Comparison of ENCODE assay signal across 16 cellular contexts in genomic region chr19:41395355-41395754, GRCh38. TPM values are rescaled to one million over a fixed set of nuclear protein-coding genes. Genes with fewer than 3 reads are reported as not detected.
DNase-seq lines count a peak whose midpoint lies in the region; ATAC-seq and TF ChIP-seq lines count a peak whose summit lies in the region.
"Had no signal": no experiment of that assay in that cellular context is flagged by ENCODE, and none has a peak within 500 bp of the region (broad histone marks: within the 10 kb centered on the region; RNA-seq: fewer than 3 reads in every experiment).

No MANE protein-coding gene starts in this region.

- no peak overlapping the region for H2AFZ ChIP-seq in hepatocyte

- no peaks in the 10 kb centered on the region for H3K36me3 ChIP-seq in hepatocyte (replicated peaks; ENCODE audit: insufficient read depth, low read depth)
- H3K36me3 ChIP-seq: ovary had no signal

- H3K36me3 Mint-ChIP-seq in activated T-cell treated with anti-CD3 and anti-CD28 coated beads, Interleukin-2, amount 50 U/mL, for 72 hours (ENCODE audit: insufficient read depth in 2 of 2): peaks cover 0 to 2% of the 10 kb centered on the region in 2 donors
- H3K36me3 Mint-ChIP-seq in IgD-negative memory B cell (peaks cover 2% of the 10 kb centered on the region), osteocyte (ENCODE audit: unreplicated experiment) (peaks cover 2% of the 10 kb centered on the region)
- peaks cover 9 to 20% of the 10 kb centered on the region in 2 donors for H3K36me3 Mint-ChIP-seq in activated naive CD4-positive, alpha-beta T cell treated with anti-CD3 and anti-CD28 coated beads, Interleukin-2, amount 50 U/mL, for 72 hours

- peaks cover 3% of the 10 kb centered on the region for H3K4me1 ChIP-seq in hepatocyte (ENCODE audit: insufficient read depth)

- ATAC-seq in activated T-cell treated with anti-CD3 and anti-CD28 coated beads, Interleukin-2, amount 50 U/mL, for 72 hours (replicated peaks in 1 of 2): no peak
- no peak for ATAC-seq in activated naive CD4-positive, alpha-beta T cell treated with anti-CD3 and anti-CD28 coated beads, Interleukin-2, amount 50 U/mL, for 72 hours

- peak overlapping the region; percentile 29 to 99 for H3K4me3 Mint-ChIP-seq in activated T-cell treated with anti-CD3 and anti-CD28 coated beads, Interleukin-2, amount 50 U/mL, for 72 hours
- H3K4me3 Mint-ChIP-seq in IgD-negative memory B cell (peak overlapping the region; percentile 15 to 98 (median 52)), osteocyte (ENCODE audit: unreplicated experiment) (peak overlapping the region; percentile 46)

- no peak overlapping the region for H3K27ac ChIP-seq in hepatocyte
- H3K27ac ChIP-seq: esophagus muscularis mucosa, ovary had no signal

- H3K9me3 ChIP-seq in hepatocyte (ENCODE audit: low read depth): no peaks in the 10 kb centered on the region
- H3K9me3 ChIP-seq: esophagus muscularis mucosa, ovary had no signal

- 87% methylated on average over 6 of the region's 6 CpGs for WGBS in hepatocyte (ENCODE audit: low lambda C conversion rate, missing lambda C conversion rate)

- no peak for DNase-seq in activated T-cell treated with anti-CD3 and anti-CD28 coated beads, Interleukin-2, amount 50 U/mL, for 72 hours
- DNase-seq in activated T-cell treated with anti-CD3 and anti-CD28 coated beads, Interleukin-2, amount 50 U/mL, for 48 hours: no peak
- no peak for DNase-seq in activated naive CD4-positive, alpha-beta T cell treated with anti-CD3 and anti-CD28 coated beads, Interleukin-2, amount 50 U/mL, for 72 hours (ENCODE audit: low spot score in 2 of 2)
- DNase-seq in osteocyte (ENCODE audit: extremely low spot score, unreplicated experiment) (no peak), COLO668 (lab: John Stamatoyannopoulos, UW; ENCODE audit: unreplicated experiment) (no peak), hepatocyte (ENCODE audit: low spot score) (no peak)
- DNase-seq in stimulated activated CD8-positive, alpha-beta memory T cell treated with anti-CD3 and anti-CD28 coated beads, Interleukin-4, amount 100 ng/mL, for 48 hours: no peak
- DNase-seq: activated gamma-delta T cell; GDM1; NCI-H2029; NCI-H774; ovary; SIG-M5; stimulated activated CD4-positive, alpha-beta T cell treated with anti-CD3 and anti-CD28 coated beads, Interleukin-15, amount 100 ng/mL, for 24 hours had no signal

- H3K4me3 ChIP-seq in hepatocyte: no peak overlapping the region
- H3K4me3 ChIP-seq: esophagus muscularis mucosa, ovary had no signal

- no peaks in the 10 kb centered on the region for H4K20me1 ChIP-seq in hepatocyte (ENCODE audit: insufficient read depth, poor library complexity, severe bottlenecking)

- no peaks in the 10 kb centered on the region for H3K9me3 Mint-ChIP-seq in activated T-cell treated with anti-CD3 and anti-CD28 coated beads, Interleukin-2, amount 50 U/mL, for 72 hours
- no peaks in the 10 kb centered on the region for H3K9me3 Mint-ChIP-seq in IgD-negative memory B cell
- H3K9me3 Mint-ChIP-seq in activated naive CD4-positive, alpha-beta T cell treated with anti-CD3 and anti-CD28 coated beads, Interleukin-2, amount 50 U/mL, for 72 hours: no peaks in the 10 kb centered on the region
- H3K9me3 Mint-ChIP-seq in osteocyte (ENCODE audit: unreplicated experiment): no peaks in the 10 kb centered on the region

- H3K27ac Mint-ChIP-seq in activated T-cell treated with anti-CD3 and anti-CD28 coated beads, Interleukin-2, amount 50 U/mL, for 72 hours: peak overlapping the region; percentile 61
- H3K27ac Mint-ChIP-seq in IgD-negative memory B cell (peak overlapping the region in 1 of 3 donors; percentile 3), osteocyte (ENCODE audit: unreplicated experiment) (peak overlapping the region; percentile 8)
- H3K27ac Mint-ChIP-seq in activated naive CD4-positive, alpha-beta T cell treated with anti-CD3 and anti-CD28 coated beads, Interleukin-2, amount 50 U/mL, for 72 hours: peak overlapping the region; percentile 87 to 100

- H3K4me2 ChIP-seq in hepatocyte: no peak overlapping the region

- H3K9me2 ChIP-seq in hepatocyte (replicated peaks; ENCODE audit: insufficient read depth): no peaks in the 10 kb centered on the region

- H3K27me3 ChIP-seq in hepatocyte: no peaks in the 10 kb centered on the region
- H3K27me3 ChIP-seq: esophagus muscularis mucosa, ovary had no signal

- H3K79me2 ChIP-seq in hepatocyte: peaks cover 29% of the 10 kb centered on the region

- no peaks in the 10 kb centered on the region for H3K27me3 Mint-ChIP-seq in activated T-cell treated with anti-CD3 and anti-CD28 coated beads, Interleukin-2, amount 50 U/mL, for 72 hours (ENCODE audit: low read depth)
- H3K27me3 Mint-ChIP-seq in IgD-negative memory B cell: no peaks in the 10 kb centered on the region
- H3K27me3 Mint-ChIP-seq in osteocyte (ENCODE audit: unreplicated experiment): no peaks in the 10 kb centered on the region

- no peak for TF ChIP-seq CTCF in osteocyte (IDR thresholded peaks at IDR 0.05)
- no peak for TF ChIP-seq CTCF in hepatocyte (IDR thresholded peaks at IDR 0.05; ENCODE audit: poor library complexity)

- H3K4me1 Mint-ChIP-seq in activated T-cell treated with anti-CD3 and anti-CD28 coated beads, Interleukin-2, amount 50 U/mL, for 72 hours (ENCODE audit: low read depth): peaks cover 40% of the 10 kb centered on the region
- H3K4me1 Mint-ChIP-seq in IgD-negative memory B cell (peaks cover 24 to 29% (median 24%) of the 10 kb centered on the region in 3 donors), osteocyte (ENCODE audit: unreplicated experiment) (peaks cover 30% of the 10 kb centered on the region)

RNA-seq across cellular contexts. Expression of gene EXOSC5, which starts 1.8 kb away (rescaled TPM):
- total RNA-seq in activated T-cell treated with anti-CD3 and anti-CD28 coated beads, Interleukin-2, amount 50 U/mL, for 72 hours: 10 to 100 TPM; 30.3 to 30.7 TPM
- polyA plus RNA-seq in IgD-negative memory B cell: 75.1 TPM
- total RNA-seq in activated naive CD4-positive, alpha-beta T cell treated with anti-CD3 and anti-CD28 coated beads, Interleukin-2, amount 50 U/mL, for 72 hours: 10 to 100 TPM; 44.7 to 61.1 TPM
- total RNA-seq in osteocyte: 10.6 and 11.6 TPM in 2 replicates
- 7.4 and 13.7 TPM in 2 replicates for total RNA-seq in hepatocyte
- polyA plus RNA-seq in hepatocyte: 21.2 and 22.4 TPM in 2 replicates

RNA-seq across cellular contexts. Expression of gene BCKDHA, which starts 2.3 kb away (rescaled TPM):
- total RNA-seq in activated T-cell treated with anti-CD3 and anti-CD28 coated beads, Interleukin-2, amount 50 U/mL, for 72 hours: 10 to 100 TPM; 18.4 to 21.6 TPM
- 63.4 TPM for polyA plus RNA-seq in IgD-negative memory B cell
- 10 to 100 TPM; 19.8 to 27.2 TPM for total RNA-seq in activated naive CD4-positive, alpha-beta T cell treated with anti-CD3 and anti-CD28 coated beads, Interleukin-2, amount 50 U/mL, for 72 hours
- 12.5 and 19.8 TPM in 2 replicates for total RNA-seq in osteocyte
- total RNA-seq in hepatocyte: 28.1 and 30.3 TPM in 2 replicates
- polyA plus RNA-seq in hepatocyte: 30.3 and 39.6 TPM in 2 replicates

RNA-seq across cellular contexts. Expression of gene TMEM91, which starts 19.0 kb away (rescaled TPM):
- total RNA-seq in activated T-cell treated with anti-CD3 and anti-CD28 coated beads, Interleukin-2, amount 50 U/mL, for 72 hours: 10 to 100 TPM; 12.3 to 12.8 TPM
- polyA plus RNA-seq in IgD-negative memory B cell: 1.8 TPM
- total RNA-seq in activated naive CD4-positive, alpha-beta T cell treated with anti-CD3 and anti-CD28 coated beads, Interleukin-2, amount 50 U/mL, for 72 hours: 10 to 100 TPM in 1 of 2 donors, 1 to 10 TPM in 1; 8.2 to 11.0 TPM
- 8.5 and 9.2 TPM in 2 replicates for total RNA-seq in osteocyte
- 23.6 and 27.5 TPM in 2 replicates for total RNA-seq in hepatocyte
- 51.8 and 55.7 TPM in 2 replicates for polyA plus RNA-seq in hepatocyte

RNA-seq across cellular contexts. Expression of gene B9D2, which starts 31.4 kb away (rescaled TPM):
- total RNA-seq in activated T-cell treated with anti-CD3 and anti-CD28 coated beads, Interleukin-2, amount 50 U/mL, for 72 hours: 1 to 10 TPM; 6.4 to 7.7 TPM
- 10.5 TPM for polyA plus RNA-seq in IgD-negative memory B cell
- 1 to 10 TPM; 4.7 to 7.8 TPM for total RNA-seq in activated naive CD4-positive, alpha-beta T cell treated with anti-CD3 and anti-CD28 coated beads, Interleukin-2, amount 50 U/mL, for 72 hours
- 4.6 and 5.5 TPM in 2 replicates for total RNA-seq in osteocyte
- total RNA-seq in hepatocyte: 5.3 and 6.0 TPM in 2 replicates
- 9.6 and 13.2 TPM in 2 replicates for polyA plus RNA-seq in hepatocyte

RNA-seq across cellular contexts. Expression of gene B3GNT8, which starts 31.8 kb away (rescaled TPM):
- 1 to 10 TPM in 1 of 2 donors, not detected in 1; 1.1 TPM for total RNA-seq in activated T-cell treated with anti-CD3 and anti-CD28 coated beads, Interleukin-2, amount 50 U/mL, for 72 hours
- polyA plus RNA-seq in IgD-negative memory B cell (0.59 TPM), hepatocyte (14.6 and 17.7 TPM in 2 replicates)
- under 1 TPM; 0.19 to 0.55 TPM for total RNA-seq in activated naive CD4-positive, alpha-beta T cell treated with anti-CD3 and anti-CD28 coated beads, Interleukin-2, amount 50 U/mL, for 72 hours
- total RNA-seq in osteocyte (0.35 and 1.5 TPM in 2 replicates), hepatocyte (5.3 and 9.2 TPM in 2 replicates)
